13 cellular contexts compared by ENCODE assay signal in genomic region chr2:38650717-38651116, GRCh38.
"Had no signal": no experiment of that assay in that cellular context is flagged by ENCODE, and none has a peak within 500 bp of the region (broad histone marks: within the 10 kb centered on the region; RNA-seq: fewer than 3 reads in every experiment).

No MANE protein-coding gene starts in this region.

- H3K9me3 ChIP-seq: mucosa of descending colon, neutrophil had no signal

- H3K4me3 Mint-ChIP-seq: activated naive CD4-positive, alpha-beta T cell treated with anti-CD3 and anti-CD28 coated beads, Interleukin-2, amount 50 U/mL, for 24 hours; stimulated activated effector memory CD8-positive, alpha-beta T cell treated with anti-CD3 and anti-CD28 coated beads, Interleukin-12 subunit alpha, Interleukin-12 subunit beta, amount 100 ng/mL, for 72 hours had no signal

- FAIRE-seq: colon, islet of Langerhans had no signal

- DNase-seq: amniotic stem cell; caudate nucleus; mammary epithelial cell; mucosa of descending colon; naive thymus-derived CD4-positive, alpha-beta T cell; posterior cingulate gyrus; retina; T-helper 9 cell had no signal

- H3K27me3 Mint-ChIP-seq: activated naive CD4-positive, alpha-beta T cell treated with anti-CD3 and anti-CD28 coated beads, Interleukin-2, amount 50 U/mL, for 24 hours; naive thymus-derived CD4-positive, alpha-beta T cell had no signal

- H3K27me3 ChIP-seq: neutrophil had no signal

- H3K36me3 ChIP-seq: neutrophil had no signal

- H3K36me3 Mint-ChIP-seq: activated naive CD4-positive, alpha-beta T cell treated with anti-CD3 and anti-CD28 coated beads, Interleukin-2, amount 50 U/mL, for 24 hours had no signal

- H3K27ac ChIP-seq: neutrophil had no signal

- H3K9me3 Mint-ChIP-seq: activated naive CD4-positive, alpha-beta T cell treated with anti-CD3 and anti-CD28 coated beads, Interleukin-2, amount 50 U/mL, for 24 hours had no signal

- H3K27ac Mint-ChIP-seq: activated naive CD4-positive, alpha-beta T cell treated with anti-CD3 and anti-CD28 coated beads, Interleukin-2, amount 50 U/mL, for 24 hours; stimulated activated effector memory CD8-positive, alpha-beta T cell treated with anti-CD3 and anti-CD28 coated beads, Interleukin-12 subunit alpha, Interleukin-12 subunit beta, amount 100 ng/mL, for 72 hours had no signal

- H3K4me3 ChIP-seq: mucosa of descending colon had no signal
